ENCODE assay signal across 8 cellular contexts in genomic region chr1:1344672-1345361, GRCh38. TPM values are rescaled to one million over a fixed set of nuclear protein-coding genes. Genes with fewer than 3 reads are reported as not detected.
DNase-seq lines count a peak whose midpoint lies in the region; ATAC-seq and TF ChIP-seq lines count a peak whose summit lies in the region.

No MANE protein-coding gene starts in this region.

- peak overlapping the region in 1 of 2 donors; percentile 11 for H3K27ac ChIP-seq in coronary artery

- ATAC-seq in GM18502 (IDR thresholded peaks at IDR 0.05; ENCODE audit: poor library complexity, unreplicated experiment), result no peak

- TF ChIP-seq CTCF in fibroblast of pulmonary artery (IDR thresholded peaks at IDR 0.05; ENCODE audit: low read length, missing control alignments) (peak; percentile 40), coronary artery (IDR thresholded peaks at IDR 0.05) (no peak)

- peak; percentile 86 for DNase-seq in HK-2 (ENCODE audit: unreplicated experiment)
- peak; percentile 58 for DNase-seq in T1000 (lab: John Stamatoyannopoulos, UW)
- peak; percentile 48 for DNase-seq in fibroblast of pulmonary artery (ENCODE audit: low read depth)
- DNase-seq in stimulated activated CD4-positive, alpha-beta T cell treated with anti-CD3 and anti-CD28 coated beads, Interleukin-4, amount 100 ng/mL, for 48 hours (ENCODE audit: low read depth in 2 of 2), result peak; percentile 49 to 54
- DNase-seq in coronary artery (ENCODE audit: low spot score), result no peak
- no peak for DNase-seq in putamen (ENCODE audit: low spot score)
- no peak for DNase-seq in SK-N-DZ (ENCODE audit: low spot score)

- H3K4me3 ChIP-seq in fibroblast of pulmonary artery (replicated peaks; ENCODE audit: low read depth, low read length) (no peak overlapping the region), coronary artery (no peak overlapping the region)

RNA-seq across cellular contexts. Expression of gene DVL1, which starts 4.4 kb away (rescaled TPM):
- polyA plus RNA-seq in SK-N-DZ (2014; cell fraction: cytosol; rRNA removed), result 38.4 and 48.5 TPM in 2 replicates
- 268 and 305 TPM in 2 replicates for polyA plus RNA-seq in SK-N-DZ (2014; cell fraction: nucleus; rRNA removed)

RNA-seq across cellular contexts. Expression of gene MXRA8, which starts 13.5 kb away (rescaled TPM):
- 134 and 140 TPM in 2 replicates for polyA plus RNA-seq in SK-N-DZ (2014; cell fraction: cytosol; rRNA removed)
- 385 and 502 TPM in 2 replicates for polyA plus RNA-seq in SK-N-DZ (2014; cell fraction: nucleus; rRNA removed)

RNA-seq across cellular contexts. Expression of gene TAS1R3, which starts 13.7 kb away (rescaled TPM):
- 0.07 and 0.33 TPM in 2 replicates for polyA plus RNA-seq in SK-N-DZ (2014; cell fraction: cytosol; rRNA removed)
- polyA plus RNA-seq in SK-N-DZ (2014; cell fraction: nucleus; rRNA removed), result 0.54 and 0.69 TPM in 2 replicates

RNA-seq across cellular contexts. Expression of gene CPTP, which starts 20.2 kb away (rescaled TPM):
- 10.0 and 10.7 TPM in 2 replicates for polyA plus RNA-seq in SK-N-DZ (2014; cell fraction: cytosol; rRNA removed)
- 5.8 and 6.7 TPM in 2 replicates for polyA plus RNA-seq in SK-N-DZ (2014; cell fraction: nucleus; rRNA removed)

RNA-seq across cellular contexts. Expression of gene INTS11, which starts 20.4 kb away (rescaled TPM):
- polyA plus RNA-seq in SK-N-DZ (2014; cell fraction: cytosol; rRNA removed), result 73.2 and 97.2 TPM in 2 replicates
- 426 and 497 TPM in 2 replicates for polyA plus RNA-seq in SK-N-DZ (2014; cell fraction: nucleus; rRNA removed)

Comparison
In these comparisons a context has a peak if more than half of its experiments do, and no peak if none do; other contexts are left out.
1. DNase-seq: peak in HK-2 (single experiment), T1000 (single experiment), fibroblast of pulmonary artery (single experiment) and stimulated activated CD4-positive, alpha-beta T cell treated with anti-CD3 and anti-CD28 coated beads, Interleukin-4, amount 100 ng/mL, for 48 hours (2 of 2); none in coronary artery (single experiment), putamen (single experiment) and SK-N-DZ (single experiment).